ENCODE assay signal across 24 cellular contexts in genomic region chr4:83238849-83239248, GRCh38. TPM values are rescaled to one million over a fixed set of nuclear protein-coding genes. Genes with fewer than 3 reads are reported as not detected.
A peak's percentile ranks its signal among the peaks of the same experiment; 100 is the strongest.
DNase-seq lines count a peak whose midpoint lies in the region; ATAC-seq, FAIRE-seq and TF ChIP-seq lines count a peak whose summit lies in the region.
"Had no signal": no experiment of that assay in that cellular context is flagged by ENCODE, and none has a peak within 500 bp of the region (broad histone marks: within the 10 kb centered on the region; RNA-seq: fewer than 3 reads in every experiment).

No MANE protein-coding gene starts in this region.

- H4K20me1 ChIP-seq in HepG2 (ENCODE audit: insufficient read depth, low read length) = no peaks in the 10 kb centered on the region

- no peak for FAIRE-seq in HepG2 (lab: Jason Lieb, UNC)
- FAIRE-seq: GM19239, H54 had no signal

- H3K36me3 ChIP-seq in HepG2 (replicated peaks in 1 of 2; ENCODE audit: control insufficient read depth in 1 of 2, insufficient read depth in 2 of 2, low read length in 2 of 2) (no peaks in the 10 kb centered on the region), right lobe of liver (no peaks in the 10 kb centered on the region)

- intact Hi-C loops in HepG2 (cut with micrococcal nuclease; ENCODE audit: unreplicated experiment) = no loop called here
- intact Hi-C loops in right lobe of liver (cut with DNase I) = no loop called here

- H3K9me3 ChIP-seq in HepG2 (ENCODE audit: low read length) = no peaks in the 10 kb centered on the region
- no peaks in the 10 kb centered on the region for H3K9me3 ChIP-seq in right lobe of liver
- H3K9me3 ChIP-seq: Caco-2 had no signal

- in situ Hi-C loops in HepG2 (cut with HindIII; ENCODE audit: extremely low pct_ligation_motif_present, low pct_unique_long_range_greater_than_20kb) = no loop called here

- CTCF ChIA-PET in HepG2 (lab: Yijun Ruan, JAX; ENCODE audit: low intra/inter-chr PET ratio, low total read pairs) = no interaction called here

- H3K27me3 ChIP-seq in HepG2 (ENCODE audit: control insufficient read depth in 1 of 2, insufficient read depth in 2 of 2, low read length in 2 of 2) (no peaks in the 10 kb centered on the region), right lobe of liver (no peaks in the 10 kb centered on the region)

- DNase-seq in DMS 273 (lab: John Stamatoyannopoulos, UW; ENCODE audit: unreplicated experiment) (peak; percentile 15), DMS 273 treated with DMSO at 0.1 percent for 48 hours (lab: John Stamatoyannopoulos, UW) (no peak), HepG2 (ENCODE audit: low spot score) (no peak), right lobe of liver (no peak), erythroblast (lab: John Stamatoyannopoulos, UW) (peak; percentile 20 to 45)
- DNase-seq in activated CD4-positive, alpha-beta T cell treated with anti-CD3 and anti-CD28 coated beads, Interleukin-2, amount 50 U/mL, for 4 hours = no peak
- no peak for DNase-seq in activated CD4-positive, alpha-beta T cell treated with anti-CD3 and anti-CD28 coated beads for 4 hours
- DNase-seq: Caco-2; CD8-positive, alpha-beta T cell; DMS79 treated with DMSO at 0.1 percent for 48 hours; GF-D8; KG1; MM.1S; NCI-H2029; NCI-H2171; NCI-H524; NCI-H82; SHP77 had no signal

- no peak overlapping the region for H3K4me2 ChIP-seq in HepG2 (ENCODE audit: low read depth, low read length)

- no TSS peak for BruUV-seq in HepG2 (replicated peaks; lab: Mats Ljungman, UMichigan)

- no peak for TF ChIP-seq CTCF in HepG2 (CRISPR knock-in tag; IDR thresholded peaks at IDR 0.05)
- no peak for TF ChIP-seq CTCF in right lobe of liver (IDR thresholded peaks at IDR 0.05)

- TF ChIP-seq POLR2A in HepG2 (IDR thresholded peaks at IDR 0.05; ENCODE audit: insufficient read depth in 1 of 2, low read depth in 2 of 2, low read length in 2 of 2) (no peak), right lobe of liver (IDR thresholded peaks at IDR 0.05) (no peak), erythroblast (IDR thresholded peaks at IDR 0.05; ENCODE audit: low read length) (no peak)

- POLR2A ChIA-PET in HepG2 (lab: Yijun Ruan, JAX) = no interaction called here

- no peak overlapping the region for H3K4me3 ChIP-seq in HepG2 (replicated peaks in 1 of 3; ENCODE audit: insufficient read depth in 1 of 3, low read depth in 2 of 3, low read length in 3 of 3)
- no peak overlapping the region for H3K4me3 ChIP-seq in right lobe of liver

- no peak for TF ChIP-seq EP300 in HepG2 (IDR thresholded peaks at IDR 0.05; ENCODE audit: low read depth in 2 of 2, low read length in 2 of 2)
- TF ChIP-seq EP300 in HepG2 (CRISPR knock-in tag; IDR thresholded peaks at IDR 0.05; ENCODE audit: borderline replicate concordance) = no peak

- ATAC-seq in HepG2 (no peak), right lobe of liver (no peak)
- ATAC-seq: CD8-positive, alpha-beta T cell; Panc1 had no signal

- H3K4me1 ChIP-seq in HepG2 (ENCODE audit: insufficient read depth, low read length) (no peaks in the 10 kb centered on the region), right lobe of liver (no peaks in the 10 kb centered on the region)

- TF ChIP-seq RAD21 in HepG2 (CRISPR knock-in tag; IDR thresholded peaks at IDR 0.05) = no peak

- no peak overlapping the region for H2AFZ ChIP-seq in HepG2 (ENCODE audit: low read length)

- no peaks in the 10 kb centered on the region for H3K79me2 ChIP-seq in HepG2 (ENCODE audit: insufficient read depth, low read length)

- H3K27ac ChIP-seq in HepG2 (ENCODE audit: extremely low read length, insufficient read depth, low read length) = no peak overlapping the region
- H3K27ac ChIP-seq in right lobe of liver = no peak overlapping the region
- H3K27ac ChIP-seq: 22Rv1, C4-2B, RWPE1 had no signal

- no peak overlapping the region for H3K9ac ChIP-seq in HepG2 (ENCODE audit: insufficient read depth, low read depth, low read length)

TF ChIP-seq in HepG2, 621 proteins besides CTCF, POLR2A, EP300 and RAD21:
- TF ChIP-seq LCORL (IDR thresholded peaks at IDR 0.05) (peak; percentile 94), LCORL (CRISPR knock-in tag; IDR thresholded peaks at IDR 0.05) (no peak), SIN3B (IDR thresholded peaks at IDR 0.05; ENCODE audit: low read length) (no peak), AKAP8 (CRISPR knock-in tag; IDR thresholded peaks at IDR 0.05) (no peak), HNF4A (CRISPR knock-in tag; IDR thresholded peaks at IDR 0.05) (no peak), NKX3-1 (CRISPR knock-in tag; IDR thresholded peaks at IDR 0.05) (no peak), MATR3 (CRISPR knock-in tag; IDR thresholded peaks at IDR 0.05) (no peak)

RNA-seq across cellular contexts. Expression of gene COQ2, which starts 45.7 kb away (rescaled TPM):
- total RNA-seq in HepG2 (2016; rRNA removed; fragmentation: Illumina TruSeq; extraction: Trizol) (16.4 and 17.3 TPM in 2 replicates), right lobe of liver (10 to 100 TPM in 4 of 6 experiments, 1 to 10 TPM in 2; 6.9 to 15.5 (median 10.6) TPM)
- total RNA-seq in HepG2 (2016; cell fraction: cytosol; rRNA removed; fragmentation: Illumina TruSeq; extraction: Trizol; ENCODE audit: low read depth) = 9.0 and 11.1 TPM in 2 replicates
- 15.4 and 18.9 TPM in 2 replicates for total RNA-seq in HepG2 (2016; cell fraction: insoluble cytoplasmic fraction; rRNA removed; fragmentation: Illumina TruSeq; extraction: Trizol)
- total RNA-seq in HepG2 (2016; cell fraction: membrane; rRNA removed; fragmentation: Illumina TruSeq; extraction: Trizol) = 11.9 and 12.0 TPM in 2 replicates
- total RNA-seq in HepG2 (2016; cell fraction: nucleus; rRNA removed; fragmentation: Illumina TruSeq; extraction: Trizol) = 17.7 and 19.0 TPM in 2 replicates
- 8.2 and 10.1 TPM in 2 replicates for polyA plus RNA-seq in HepG2 (2011; rRNA removed)
- polyA plus RNA-seq in HepG2 (2011; cell fraction: cytosol; rRNA removed) = 6.9 and 8.4 TPM in 2 replicates
- 3.6 TPM in 2 replicates for polyA plus RNA-seq in HepG2 (2011; cell fraction: nucleus; rRNA removed)
- 3.2 and 6.3 TPM in 2 replicates for polyA plus RNA-seq in HepG2 (2012)
- 6.6 and 7.7 TPM in 2 replicates for polyA plus RNA-seq in HepG2 (2016; cell fraction: cytosol; fragmentation: Illumina TruSeq; extraction: Trizol; ENCODE audit: low read depth)
- polyA plus RNA-seq in HepG2 (2016; cell fraction: insoluble cytoplasmic fraction; fragmentation: Illumina TruSeq; extraction: Trizol; ENCODE audit: low read depth) = 14.8 and 18.0 TPM in 2 replicates
- 7.8 and 9.6 TPM in 2 replicates for polyA plus RNA-seq in HepG2 (2016; cell fraction: membrane; fragmentation: Illumina TruSeq; extraction: Trizol; ENCODE audit: low read depth)
- polyA plus RNA-seq in HepG2 (2016; cell fraction: nucleus; fragmentation: Illumina TruSeq; extraction: Trizol; ENCODE audit: insufficient read depth, low read depth) = 21.1 and 24.4 TPM in 2 replicates
- 11.1 and 21.4 TPM in 2 replicates for polyA minus RNA-seq in HepG2 (2011; rRNA and poly(A)+ RNA removed; ENCODE audit: low replicate concordance)
- polyA minus RNA-seq in HepG2 (2011; cell fraction: cytosol; rRNA and poly(A)+ RNA removed) = 4.1 and 4.9 TPM in 2 replicates
- polyA minus RNA-seq in HepG2 (2011; cell fraction: nucleus; rRNA and poly(A)+ RNA removed) = 14.9 and 18.2 TPM in 2 replicates

Comparison
In these comparisons a context has a peak if more than half of its experiments do, and no peak if none do; other contexts are left out.
1. DNase-seq: peak in DMS 273 (single experiment) and erythroblast (2 of 2); none in DMS 273 treated with DMSO at 0.1 percent for 48 hours (single experiment), HepG2 (single experiment), right lobe of liver (0 of 3), activated CD4-positive, alpha-beta T cell treated with anti-CD3 and anti-CD28 coated beads, Interleukin-2, amount 50 U/mL, for 4 hours (0 of 2) and activated CD4-positive, alpha-beta T cell treated with anti-CD3 and anti-CD28 coated beads for 4 hours (0 of 2).